1 cellular context compared by ENCODE assay signal in genomic region chr19:6421075-6422014, GRCh38.
TF ChIP-seq lines count a peak whose summit lies in the region.

No MANE protein-coding gene starts in this region.

TF ChIP-seq in H1, 55 proteins besides CTCF, POLR2A, EP300 and RAD21:
- TF ChIP-seq JUND (IDR thresholded peaks at IDR 0.05; ENCODE audit: low read length): no peak
- TF ChIP-seq GTF2F1 (IDR thresholded peaks at IDR 0.05; ENCODE audit: borderline replicate concordance, low read depth, low read length): no peak
- TF ChIP-seq CHD1 (IDR thresholded peaks at IDR 0.05; ENCODE audit: low read depth, low read length): no peak
